Comparison of ENCODE assay signal across 17 cellular contexts in genomic region chr2:74768401-74768914, GRCh38.
A peak's percentile ranks its signal among the peaks of the same experiment; 100 is the strongest.
DNase-seq lines count a peak whose midpoint lies in the region; ATAC-seq and TF ChIP-seq lines count a peak whose summit lies in the region.
"Had no signal": no experiment of that assay in that cellular context is flagged by ENCODE, and none has a peak within 500 bp of the region (broad histone marks: within the 10 kb centered on the region; RNA-seq: fewer than 3 reads in every experiment).

No MANE protein-coding gene starts in this region.

- H3K4me1 ChIP-seq in upper lobe of right lung (peaks cover 25% of the 10 kb centered on the region), neural progenitor cell (peaks cover 21% of the 10 kb centered on the region)

- intact Hi-C loops in upper lobe of right lung (cut with DNase I) = no loop called here

- H4K20me1 ChIP-seq in neural progenitor cell (ENCODE audit: low read depth) = no peaks in the 10 kb centered on the region

- H3K27ac Mint-ChIP-seq in HFFc6 (peak overlapping the region; percentile 76), chondrocyte (ENCODE audit: unreplicated experiment) (peak overlapping the region; percentile 85), neural progenitor cell (no peak overlapping the region)
- H3K27ac Mint-ChIP-seq: activated CD4-positive, alpha-beta T cell treated with anti-CD3 and anti-CD28 coated beads for 36 hours; CD8-positive, alpha-beta T cell; IgD-negative memory B cell had no signal

- H3K9ac ChIP-seq in neural progenitor cell = no peak overlapping the region

- no peaks in the 10 kb centered on the region for H3K27me3 Mint-ChIP-seq in HFFc6 (ENCODE audit: insufficient read depth)
- H3K27me3 Mint-ChIP-seq in chondrocyte (ENCODE audit: low read depth) = no peaks in the 10 kb centered on the region
- H3K27me3 Mint-ChIP-seq in neural progenitor cell (ENCODE audit: insufficient read depth, low read depth) = peaks cover 1% of the 10 kb centered on the region
- H3K27me3 Mint-ChIP-seq: activated CD4-positive, alpha-beta T cell treated with anti-CD3 and anti-CD28 coated beads for 36 hours had no signal

- H3K4me3 ChIP-seq in upper lobe of right lung (no peak overlapping the region), neural progenitor cell (no peak overlapping the region)
- H3K4me3 ChIP-seq: dorsolateral prefrontal cortex had no signal

- H3K36me3 ChIP-seq in upper lobe of right lung = no peaks in the 10 kb centered on the region
- H3K36me3 ChIP-seq in neural progenitor cell = no peaks in the 10 kb centered on the region

- H3K9me3 Mint-ChIP-seq in HFFc6 = no peaks in the 10 kb centered on the region
- H3K9me3 Mint-ChIP-seq in chondrocyte (ENCODE audit: low read depth) = no peaks in the 10 kb centered on the region
- no peaks in the 10 kb centered on the region for H3K9me3 Mint-ChIP-seq in neural progenitor cell
- H3K9me3 Mint-ChIP-seq: CD8-positive, alpha-beta T cell; IgD-negative memory B cell had no signal

- peak; percentile 39 for DNase-seq in HFFc6
- no peak for DNase-seq in chondrocyte (ENCODE audit: low spot score)
- no peak for DNase-seq in left lobe of liver (ENCODE audit: low spot score)
- no peak for DNase-seq in upper lobe of right lung
- DNase-seq in NCI-H187 treated with DMSO at 0.1 percent for 48 hours (lab: John Stamatoyannopoulos, UW) = no peak
- no peak for DNase-seq in NCI-H2171 treated with DMSO at 0.1 percent for 48 hours (lab: John Stamatoyannopoulos, UW)
- no peak for DNase-seq in neural progenitor cell (ENCODE audit: low spot score)
- DNase-seq: activated CD4-positive, alpha-beta T cell treated with anti-CD3 and anti-CD28 coated beads for 36 hours; activated T-cell treated with anti-CD3 and anti-CD28 coated beads for 4 hours; CD8-positive, alpha-beta T cell; dorsolateral prefrontal cortex; NCI-H1092 treated with DMSO at 0.1 percent for 48 hours; NCI-H2227 treated with DMSO at 0.1 percent for 48 hours; PC-3; stimulated activated CD4-positive, alpha-beta T cell treated with anti-CD3 and anti-CD28 coated beads, Interleukin-2, amount 100 ng/mL, for 24 hours; T-helper 1 cell had no signal

- H3K27me3 ChIP-seq in upper lobe of right lung (no peaks in the 10 kb centered on the region), neural progenitor cell (no peaks in the 10 kb centered on the region)
- H3K27me3 ChIP-seq: dorsolateral prefrontal cortex had no signal

- H3K79me2 ChIP-seq in neural progenitor cell (ENCODE audit: low read depth) = no peaks in the 10 kb centered on the region

- H3K4me3 Mint-ChIP-seq in HFFc6 = peak overlapping the region; percentile 4
- H3K4me3 Mint-ChIP-seq in chondrocyte (ENCODE audit: unreplicated experiment) = no peak overlapping the region
- H3K4me3 Mint-ChIP-seq in neural progenitor cell = no peak overlapping the region
- H3K4me3 Mint-ChIP-seq: activated CD4-positive, alpha-beta T cell treated with anti-CD3 and anti-CD28 coated beads for 36 hours; CD8-positive, alpha-beta T cell; IgD-negative memory B cell had no signal

- no peak overlapping the region for H3K4me2 ChIP-seq in neural progenitor cell

- H2AFZ ChIP-seq in neural progenitor cell (replicated peaks) = no peak overlapping the region

- peaks cover 16% of the 10 kb centered on the region for H3F3A ChIP-seq in neural progenitor cell (ENCODE audit: low read depth)

- H3K27ac ChIP-seq in upper lobe of right lung (no peak overlapping the region), neural progenitor cell (no peak overlapping the region)

- H3K36me3 Mint-ChIP-seq in HFFc6 (ENCODE audit: low read depth) (no peaks in the 10 kb centered on the region), chondrocyte (ENCODE audit: low read depth) (no peaks in the 10 kb centered on the region), neural progenitor cell (no peaks in the 10 kb centered on the region)
- H3K36me3 Mint-ChIP-seq: CD8-positive, alpha-beta T cell; IgD-negative memory B cell had no signal

- no peaks in the 10 kb centered on the region for H3K9me3 ChIP-seq in upper lobe of right lung
- H3K9me3 ChIP-seq in neural progenitor cell (ENCODE audit: low read depth) = no peaks in the 10 kb centered on the region

- ATAC-seq in left lobe of liver (peak; percentile 42), upper lobe of right lung (peak; percentile 35)
- ATAC-seq: activated CD4-positive, alpha-beta T cell treated with anti-CD3 and anti-CD28 coated beads for 36 hours; CD8-positive, alpha-beta T cell; PC-3 had no signal

- TF ChIP-seq CTCF in HFFc6 (IDR thresholded peaks at IDR 0.05) (no peak), chondrocyte (IDR thresholded peaks at IDR 0.05) (no peak), upper lobe of right lung (IDR thresholded peaks at IDR 0.05) (no peak), neural progenitor cell (IDR thresholded peaks at IDR 0.05) (no peak)

- H3K4me1 Mint-ChIP-seq in HFFc6 (ENCODE audit: low read depth) (peaks cover 60% of the 10 kb centered on the region), chondrocyte (ENCODE audit: low read depth) (peaks cover 80% of the 10 kb centered on the region), neural progenitor cell (peaks cover 32% of the 10 kb centered on the region)
